Comparison of ENCODE assay signal across 8 cellular contexts in the genomic region with DNA sequence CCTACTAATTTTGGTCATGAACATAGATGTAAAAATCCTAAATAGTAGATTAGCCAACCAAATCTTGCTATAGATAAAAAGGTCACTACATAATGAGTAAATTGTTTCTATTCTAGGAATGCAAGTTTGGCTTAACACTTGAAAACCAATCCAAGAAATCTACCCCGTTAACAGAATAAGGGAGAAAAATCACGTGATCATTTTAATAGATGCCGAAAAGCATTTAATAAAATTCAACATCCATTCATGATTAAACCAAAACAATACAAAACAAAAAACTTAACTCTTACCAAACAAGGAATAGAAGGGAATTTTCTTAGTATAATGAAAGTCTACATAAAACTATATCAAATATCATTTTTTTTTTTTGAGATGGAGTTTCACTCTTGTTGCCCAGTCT.
"Had no signal": no experiment of that assay in that cellular context is flagged by ENCODE, and none has a peak within 500 bp of the region (broad histone marks: within the 10 kb centered on the region; RNA-seq: fewer than 3 reads in every experiment).

No MANE protein-coding gene starts in this region.

- FAIRE-seq: G401.6, GM12878, GM12891, GM12892, GM18507, GM19239 had no signal

- ATAC-seq: GM12878 had no signal

- DNase-seq: GDM1, GF-D8 had no signal

- H3K4me3 ChIP-seq: GM12878 had no signal
